11 cellular contexts compared by ENCODE assay signal in genomic region chr1:37673920-37674319, GRCh38. TPM values are rescaled to one million over a fixed set of nuclear protein-coding genes. Genes with fewer than 3 reads are reported as not detected.
DNase-seq lines count a peak whose midpoint lies in the region; ATAC-seq and TF ChIP-seq lines count a peak whose summit lies in the region.
"Had no signal": no experiment of that assay in that cellular context is flagged by ENCODE, and none has a peak within 500 bp of the region (broad histone marks: within the 10 kb centered on the region; RNA-seq: fewer than 3 reads in every experiment).

No MANE protein-coding gene starts in this region.

- no peak overlapping the region for H3K27ac Mint-ChIP-seq in GM23338
- H3K27ac Mint-ChIP-seq in activated naive CD4-positive, alpha-beta T cell treated with anti-CD3 and anti-CD28 coated beads, Interleukin-2, amount 50 U/mL, for 24 hours = peak overlapping the region; percentile 52
- H3K27ac Mint-ChIP-seq: HFFc6 had no signal

- H3K9me3 ChIP-seq in uterus = no peaks in the 10 kb centered on the region

- no peak for TF ChIP-seq POLR2A in uterus (IDR thresholded peaks at IDR 0.05)

- no peak overlapping the region for H3K4me3 Mint-ChIP-seq in GM23338
- H3K4me3 Mint-ChIP-seq in activated naive CD4-positive, alpha-beta T cell treated with anti-CD3 and anti-CD28 coated beads, Interleukin-2, amount 50 U/mL, for 24 hours = no peak overlapping the region
- H3K4me3 Mint-ChIP-seq: HFFc6 had no signal

- H3K27me3 ChIP-seq in GM23338 (ENCODE audit: insufficient read depth) (no peaks in the 10 kb centered on the region), uterus (no peaks in the 10 kb centered on the region)

- no peaks in the 10 kb centered on the region for H3K9me2 ChIP-seq in GM23338 (ENCODE audit: insufficient read depth)

- H3K9me3 Mint-ChIP-seq in GM23338 = no peaks in the 10 kb centered on the region
- no peaks in the 10 kb centered on the region for H3K9me3 Mint-ChIP-seq in activated naive CD4-positive, alpha-beta T cell treated with anti-CD3 and anti-CD28 coated beads, Interleukin-2, amount 50 U/mL, for 24 hours
- H3K9me3 Mint-ChIP-seq: HFFc6 had no signal

- H4K20me1 ChIP-seq in GM23338 (replicated peaks; ENCODE audit: insufficient read depth) = no peaks in the 10 kb centered on the region

- 0 out of 2 replicates have a peak overlapping the region, but pooled peaks have one; percentile 18 for H2AFZ ChIP-seq in GM23338

- no peaks in the 10 kb centered on the region for H3K36me3 ChIP-seq in GM23338 (ENCODE audit: insufficient read depth)
- no peaks in the 10 kb centered on the region for H3K36me3 ChIP-seq in uterus

- no peaks in the 10 kb centered on the region for H3K36me3 Mint-ChIP-seq in GM23338 (ENCODE audit: low read depth)
- no peaks in the 10 kb centered on the region for H3K36me3 Mint-ChIP-seq in activated naive CD4-positive, alpha-beta T cell treated with anti-CD3 and anti-CD28 coated beads, Interleukin-2, amount 50 U/mL, for 24 hours

- intact Hi-C loops in uterus (cut with DNase I; ENCODE audit: low total_unique reads) = no loop called here

- ATAC-seq in GM23338 (peak; percentile 89), GM18867 (IDR thresholded peaks at IDR 0.05; ENCODE audit: unreplicated experiment) (no peak)

- H3K4me1 Mint-ChIP-seq in GM23338 = peaks cover 6% of the 10 kb centered on the region
- H3K4me1 Mint-ChIP-seq in activated naive CD4-positive, alpha-beta T cell treated with anti-CD3 and anti-CD28 coated beads, Interleukin-2, amount 50 U/mL, for 24 hours = peaks cover 3% of the 10 kb centered on the region

- H3K27ac ChIP-seq in GM23338 (ENCODE audit: low read depth) (no peak overlapping the region), uterus (no peak overlapping the region)

- TF ChIP-seq CTCF in GM23338 (conservative IDR thresholded peaks at IDR 0.05; ENCODE audit: low read depth in 2 of 2) = no peak
- TF ChIP-seq CTCF in uterus (IDR thresholded peaks at IDR 0.05) = no peak

- H3K79me2 ChIP-seq in GM23338 (replicated peaks; ENCODE audit: insufficient read depth) = no peaks in the 10 kb centered on the region

- H3K4me2 ChIP-seq in GM23338 = no peak overlapping the region

- no peaks in the 10 kb centered on the region for H3F3A ChIP-seq in GM23338 (replicated peaks; ENCODE audit: low read depth)

- H3K27me3 Mint-ChIP-seq in GM23338 (ENCODE audit: insufficient read depth, low read depth, poor library complexity) = peaks cover 4% of the 10 kb centered on the region
- H3K27me3 Mint-ChIP-seq in activated naive CD4-positive, alpha-beta T cell treated with anti-CD3 and anti-CD28 coated beads, Interleukin-2, amount 50 U/mL, for 24 hours = peaks cover 2% of the 10 kb centered on the region

- DNase-seq in GM23338 (ENCODE audit: low spot score) = peak; percentile 41
- DNase-seq in activated CD4-positive, CD25-positive, alpha-beta regulatory T cell treated with anti-CD3 and anti-CD28 coated beads, Interleukin-2, amount 50 U/mL, for 72 hours = peak; percentile 40
- DNase-seq in stimulated activated CD4-positive, alpha-beta T cell treated with anti-CD3 and anti-CD28 coated beads, Interleukin-15, amount 100 ng/mL, for 24 hours = peak; percentile 84
- no peak for DNase-seq in epidermal melanocyte (ENCODE audit: insufficient read length, low spot score)
- DNase-seq in RKO (ENCODE audit: low spot score) = no peak
- DNase-seq in uterus = no peak
- DNase-seq: HFFc6, NCI-H2227 treated with DMSO at 0.1 percent for 48 hours had no signal

- no peak overlapping the region for H3K4me3 ChIP-seq in GM23338
- no peak overlapping the region for H3K4me3 ChIP-seq in uterus

- no peaks in the 10 kb centered on the region for H3K4me1 ChIP-seq in GM23338 (ENCODE audit: insufficient read depth)
- peaks cover 15 to 21% of the 10 kb centered on the region in 2 donors for H3K4me1 ChIP-seq in uterus

TF ChIP-seq in GM23338, 12 proteins besides CTCF, POLR2A, EP300 and RAD21 (continues in another document):
- no peak for TF ChIP-seq POLR2AphosphoS5 (IDR thresholded peaks at IDR 0.05; ENCODE audit: low read depth)
- TF ChIP-seq ZNF114 (CRISPR knock-in tag; IDR thresholded peaks at IDR 0.05) = no peak
- TF ChIP-seq EZH2 (IDR thresholded peaks at IDR 0.05; ENCODE audit: low read depth, unreplicated experiment) = no peak
- TF ChIP-seq STAT1 (IDR thresholded peaks at IDR 0.05; ENCODE audit: unreplicated experiment) = no peak
- TF ChIP-seq JUNB (IDR thresholded peaks at IDR 0.05; ENCODE audit: unreplicated experiment) = no peak
- no peak for TF ChIP-seq CREB1 (CRISPR knock-in tag; IDR thresholded peaks at IDR 0.05; ENCODE audit: low read depth)
- no peak for TF ChIP-seq NANOG (IDR thresholded peaks at IDR 0.05; ENCODE audit: borderline replicate concordance)
- TF ChIP-seq EZH2phosphoT487 (IDR thresholded peaks at IDR 0.05; ENCODE audit: unreplicated experiment) = no peak
- TF ChIP-seq ETS1 (IDR thresholded peaks at IDR 0.05) = no peak
- no peak for TF ChIP-seq REST (IDR thresholded peaks at IDR 0.05; ENCODE audit: unreplicated experiment)

RNA-seq across cellular contexts. Expression of gene CDCA8, which starts 18.4 kb away (rescaled TPM):
- 31.6 and 35.3 TPM in 2 replicates for total RNA-seq in GM23338 (2014; rRNA removed; shearing (Covaris generic))
- polyA plus RNA-seq in GM23338 (2016; fragmentation: Nextera tagmentation; extraction: Ambion mirVana) = 37.9 and 38.9 TPM in 2 replicates
- 1 to 10 TPM in 1 of 4 donors, under 1 TPM in 1, not detected in 2; 0.18 to 5.9 TPM for total RNA-seq in uterus

RNA-seq across cellular contexts. Expression of gene RSPO1, which starts 39.2 kb away (rescaled TPM):
- total RNA-seq in GM23338 (2014; rRNA removed; shearing (Covaris generic)) = 0.19 TPM in 1 of 2 replicates, not detected in the other
- polyA plus RNA-seq in GM23338 (2016; fragmentation: Nextera tagmentation; extraction: Ambion mirVana) = 0.11 and 0.12 TPM in 2 replicates
- 10 to 100 TPM in 3 of 4 donors, 1 to 10 TPM in 1; 4.6 to 74.6 (median 29.9) TPM for total RNA-seq in uterus
- total RNA-seq: HFFc6; T-helper 2 cell treated with Interferon-gamma antibody and Interleukin-4, amounts not matched to agents 100 ng/mL and 5 ng/mL, for 36 hours had no signal

Comparison
In these comparisons a context has a peak if more than half of its experiments do, and no peak if none do; other contexts are left out.
1. DNase-seq: peak in GM23338 (single experiment), activated CD4-positive, CD25-positive, alpha-beta regulatory T cell treated with anti-CD3 and anti-CD28 coated beads, Interleukin-2, amount 50 U/mL, for 72 hours (single experiment) and stimulated activated CD4-positive, alpha-beta T cell treated with anti-CD3 and anti-CD28 coated beads, Interleukin-15, amount 100 ng/mL, for 24 hours (single experiment); none in epidermal melanocyte (single experiment), RKO (single experiment) and uterus (0 of 2).